1 cellular context compared by ENCODE assay signal in the genomic region with DNA sequence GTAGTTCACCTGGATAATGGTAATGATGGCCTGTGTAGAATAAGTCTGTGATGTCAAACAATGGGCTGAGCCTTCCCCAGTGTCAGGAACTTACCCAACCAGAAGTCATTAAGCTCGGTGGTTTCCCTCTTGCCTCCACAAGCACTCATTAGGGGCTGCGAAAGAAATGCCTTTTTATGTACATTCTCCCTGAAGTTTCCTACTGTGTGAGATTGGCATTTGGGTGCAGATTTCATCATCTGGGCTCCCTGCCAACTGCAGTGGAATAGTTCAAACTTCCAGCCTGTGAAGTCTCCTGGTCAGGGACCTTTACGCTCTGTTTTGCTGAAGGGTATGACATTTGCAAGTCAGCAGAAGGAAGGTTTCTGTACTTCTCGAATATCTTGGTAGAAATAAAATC.
A peak's percentile ranks its signal among the peaks of the same experiment; 100 is the strongest.
TF ChIP-seq lines count a peak whose summit lies in the region.

No MANE protein-coding gene starts in this region.

TF ChIP-seq in HepG2, 621 proteins besides CTCF, POLR2A, EP300 and RAD21 (continued from another document and continues in another):
- TF ChIP-seq, protein P1, sequence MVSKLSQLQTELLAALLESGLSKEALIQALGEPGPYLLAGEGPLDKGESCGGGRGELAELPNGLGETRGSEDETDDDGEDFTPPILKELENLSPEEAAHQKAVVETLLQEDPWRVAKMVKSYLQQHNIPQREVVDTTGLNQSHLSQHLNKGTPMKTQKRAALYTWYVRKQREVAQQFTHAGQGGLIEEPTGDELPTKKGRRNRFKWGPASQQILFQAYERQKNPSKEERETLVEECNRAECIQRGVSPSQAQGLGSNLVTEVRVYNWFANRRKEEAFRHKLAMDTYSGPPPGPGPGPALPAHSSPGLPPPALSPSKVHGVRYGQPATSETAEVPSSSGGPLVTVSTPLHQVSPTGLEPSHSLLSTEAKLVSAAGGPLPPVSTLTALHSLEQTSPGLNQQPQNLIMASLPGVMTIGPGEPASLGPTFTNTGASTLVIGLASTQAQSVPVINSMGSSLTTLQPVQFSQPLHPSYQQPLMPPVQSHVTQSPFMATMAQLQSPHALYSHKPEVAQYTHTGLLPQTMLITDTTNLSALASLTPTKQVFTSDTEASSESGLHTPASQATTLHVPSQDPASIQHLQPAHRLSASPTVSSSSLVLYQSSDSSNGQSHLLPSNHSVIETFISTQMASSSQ (IDR thresholded peaks at IDR 0.05; ENCODE audit: low read depth), result no peak
- TF ChIP-seq, protein P1 (CRISPR knock-in tag; IDR thresholded peaks at IDR 0.05; ENCODE audit: borderline replicate concordance), result no peak
- TF ChIP-seq ZSCAN9 (CRISPR knock-in tag; IDR thresholded peaks at IDR 0.05; ENCODE audit: borderline replicate concordance) (no peak), RFX1 (IDR thresholded peaks at IDR 0.05) (no peak), SALL2 (CRISPR knock-in tag; IDR thresholded peaks at IDR 0.05) (no peak), TOPORS (CRISPR knock-in tag; IDR thresholded peaks at IDR 0.05) (no peak), KDM6A (CRISPR knock-in tag; IDR thresholded peaks at IDR 0.05; ENCODE audit: low read depth) (no peak), MAFK (conservative IDR thresholded peaks at IDR 0.05 in 1 of 2, IDR thresholded peaks at IDR 0.05 in 1 of 2; ENCODE audit: low read length in 2 of 2) (0 out of 4 replicates have a peak, but pooled peaks have one; percentile 46 to 51), MAFF (IDR thresholded peaks at IDR 0.05; ENCODE audit: low read depth, low read length) (peak; percentile 45; the same call in 1 of the 2 replicates), YY1 (IDR thresholded peaks at IDR 0.05; ENCODE audit: insufficient read depth, insufficient replicate concordance, low read depth, low read length) (no peak), ZNF274 (CRISPR knock-in tag; IDR thresholded peaks at IDR 0.05) (no peak), ZNF441 (CRISPR knock-in tag; IDR thresholded peaks at IDR 0.05; ENCODE audit: borderline replicate concordance) (no peak), ZNF24 (IDR thresholded peaks at IDR 0.05) (no peak), ZNF678 (CRISPR knock-in tag; IDR thresholded peaks at IDR 0.05) (no peak), CEBPB (IDR thresholded peaks at IDR 0.05; ENCODE audit: borderline replicate concordance, low read depth, low read length) (peak; percentile 65; the same call in 1 of the 2 replicates), PHF5A (CRISPR knock-in tag; IDR thresholded peaks at IDR 0.05; ENCODE audit: low read depth, unreplicated experiment) (no peak), ZNF205 (CRISPR knock-in tag; IDR thresholded peaks at IDR 0.05) (no peak), ARNT2 (CRISPR knock-in tag; IDR thresholded peaks at IDR 0.05; ENCODE audit: low read depth) (no peak)
- TF ChIP-seq, protein P2, sequence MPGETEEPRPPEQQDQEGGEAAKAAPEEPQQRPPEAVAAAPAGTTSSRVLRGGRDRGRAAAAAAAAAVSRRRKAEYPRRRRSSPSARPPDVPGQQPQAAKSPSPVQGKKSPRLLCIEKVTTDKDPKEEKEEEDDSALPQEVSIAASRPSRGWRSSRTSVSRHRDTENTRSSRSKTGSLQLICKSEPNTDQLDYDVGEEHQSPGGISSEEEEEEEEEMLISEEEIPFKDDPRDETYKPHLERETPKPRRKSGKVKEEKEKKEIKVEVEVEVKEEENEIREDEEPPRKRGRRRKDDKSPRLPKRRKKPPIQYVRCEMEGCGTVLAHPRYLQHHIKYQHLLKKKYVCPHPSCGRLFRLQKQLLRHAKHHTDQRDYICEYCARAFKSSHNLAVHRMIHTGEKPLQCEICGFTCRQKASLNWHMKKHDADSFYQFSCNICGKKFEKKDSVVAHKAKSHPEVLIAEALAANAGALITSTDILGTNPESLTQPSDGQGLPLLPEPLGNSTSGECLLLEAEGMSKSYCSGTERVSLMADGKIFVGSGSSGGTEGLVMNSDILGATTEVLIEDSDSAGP (CRISPR knock-in tag; IDR thresholded peaks at IDR 0.05; ENCODE audit: borderline replicate concordance), result no peak
- TF ChIP-seq, protein P3, sequence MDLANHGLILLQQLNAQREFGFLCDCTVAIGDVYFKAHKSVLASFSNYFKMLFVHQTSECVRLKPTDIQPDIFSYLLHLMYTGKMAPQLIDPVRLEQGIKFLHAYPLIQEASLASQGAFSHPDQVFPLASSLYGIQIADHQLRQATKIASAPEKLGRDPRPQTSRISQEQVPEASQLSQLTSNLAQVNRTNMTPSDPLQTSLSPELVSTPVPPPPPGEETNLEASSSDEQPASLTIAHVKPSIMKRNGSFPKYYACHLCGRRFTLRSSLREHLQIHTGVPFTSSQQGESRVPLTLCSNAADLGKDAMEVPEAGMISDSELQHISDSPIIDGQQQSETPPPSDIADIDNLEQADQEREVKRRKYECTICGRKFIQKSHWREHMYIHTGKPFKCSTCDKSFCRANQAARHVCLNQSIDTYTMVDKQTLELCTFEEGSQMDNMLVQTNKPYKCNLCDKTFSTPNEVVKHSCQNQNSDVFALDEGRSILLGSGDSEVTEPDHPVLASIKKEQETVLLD (CRISPR knock-in tag; IDR thresholded peaks at IDR 0.05; ENCODE audit: low read depth), result no peak
- TF ChIP-seq, protein P4, sequence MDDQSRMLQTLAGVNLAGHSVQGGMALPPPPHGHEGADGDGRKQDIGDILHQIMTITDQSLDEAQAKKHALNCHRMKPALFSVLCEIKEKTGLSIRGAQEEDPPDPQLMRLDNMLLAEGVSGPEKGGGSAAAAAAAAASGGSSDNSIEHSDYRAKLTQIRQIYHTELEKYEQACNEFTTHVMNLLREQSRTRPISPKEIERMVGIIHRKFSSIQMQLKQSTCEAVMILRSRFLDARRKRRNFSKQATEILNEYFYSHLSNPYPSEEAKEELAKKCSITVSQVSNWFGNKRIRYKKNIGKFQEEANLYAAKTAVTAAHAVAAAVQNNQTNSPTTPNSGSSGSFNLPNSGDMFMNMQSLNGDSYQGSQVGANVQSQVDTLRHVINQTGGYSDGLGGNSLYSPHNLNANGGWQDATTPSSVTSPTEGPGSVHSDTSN (CRISPR knock-in tag; IDR thresholded peaks at IDR 0.05; ENCODE audit: borderline replicate concordance), result no peak
- TF ChIP-seq, protein P5, sequence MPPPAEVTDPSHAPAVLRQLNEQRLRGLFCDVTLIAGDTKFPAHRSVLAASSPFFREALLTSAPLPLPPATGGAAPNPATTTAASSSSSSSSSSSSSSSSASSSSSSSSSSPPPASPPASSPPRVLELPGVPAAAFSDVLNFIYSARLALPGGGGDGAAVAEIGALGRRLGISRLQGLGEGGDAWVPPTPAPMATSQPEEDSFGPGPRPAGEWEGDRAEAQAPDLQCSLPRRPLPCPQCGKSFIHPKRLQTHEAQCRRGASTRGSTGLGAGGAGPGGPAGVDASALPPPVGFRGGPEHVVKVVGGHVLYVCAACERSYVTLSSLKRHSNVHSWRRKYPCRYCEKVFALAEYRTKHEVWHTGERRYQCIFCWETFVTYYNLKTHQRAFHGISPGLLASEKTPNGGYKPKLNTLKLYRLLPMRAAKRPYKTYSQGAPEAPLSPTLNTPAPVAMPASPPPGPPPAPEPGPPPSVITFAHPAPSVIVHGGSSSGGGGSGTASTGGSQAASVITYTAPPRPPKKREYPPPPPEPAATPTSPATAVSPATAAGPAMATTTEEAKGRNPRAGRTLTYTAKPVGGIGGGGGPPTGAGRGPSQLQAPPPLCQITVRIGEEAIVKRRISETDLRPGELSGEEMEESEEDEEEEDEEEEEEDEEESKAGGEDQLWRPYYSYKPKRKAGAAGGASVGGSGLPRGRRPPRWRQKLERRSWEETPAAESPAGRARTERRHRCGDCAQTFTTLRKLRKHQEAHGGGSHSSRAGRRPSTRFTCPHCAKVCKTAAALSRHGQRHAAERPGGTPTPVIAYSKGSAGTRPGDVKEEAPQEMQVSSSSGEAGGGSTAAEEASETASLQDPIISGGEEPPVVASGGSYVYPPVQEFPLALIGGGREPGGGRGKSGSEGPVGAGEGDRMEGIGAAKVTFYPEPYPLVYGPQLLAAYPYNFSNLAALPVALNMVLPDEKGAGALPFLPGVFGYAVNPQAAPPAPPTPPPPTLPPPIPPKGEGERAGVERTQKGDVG (CRISPR knock-in tag; IDR thresholded peaks at IDR 0.05; ENCODE audit: borderline replicate concordance), result no peak
- TF ChIP-seq, protein P6, sequence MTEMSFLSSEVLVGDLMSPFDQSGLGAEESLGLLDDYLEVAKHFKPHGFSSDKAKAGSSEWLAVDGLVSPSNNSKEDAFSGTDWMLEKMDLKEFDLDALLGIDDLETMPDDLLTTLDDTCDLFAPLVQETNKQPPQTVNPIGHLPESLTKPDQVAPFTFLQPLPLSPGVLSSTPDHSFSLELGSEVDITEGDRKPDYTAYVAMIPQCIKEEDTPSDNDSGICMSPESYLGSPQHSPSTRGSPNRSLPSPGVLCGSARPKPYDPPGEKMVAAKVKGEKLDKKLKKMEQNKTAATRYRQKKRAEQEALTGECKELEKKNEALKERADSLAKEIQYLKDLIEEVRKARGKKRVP (CRISPR knock-in tag; IDR thresholded peaks at IDR 0.05), result peak in 1 of 2 experiments; percentile 88; a peak in 2 of 4 replicates
- TF ChIP-seq, protein P7, sequence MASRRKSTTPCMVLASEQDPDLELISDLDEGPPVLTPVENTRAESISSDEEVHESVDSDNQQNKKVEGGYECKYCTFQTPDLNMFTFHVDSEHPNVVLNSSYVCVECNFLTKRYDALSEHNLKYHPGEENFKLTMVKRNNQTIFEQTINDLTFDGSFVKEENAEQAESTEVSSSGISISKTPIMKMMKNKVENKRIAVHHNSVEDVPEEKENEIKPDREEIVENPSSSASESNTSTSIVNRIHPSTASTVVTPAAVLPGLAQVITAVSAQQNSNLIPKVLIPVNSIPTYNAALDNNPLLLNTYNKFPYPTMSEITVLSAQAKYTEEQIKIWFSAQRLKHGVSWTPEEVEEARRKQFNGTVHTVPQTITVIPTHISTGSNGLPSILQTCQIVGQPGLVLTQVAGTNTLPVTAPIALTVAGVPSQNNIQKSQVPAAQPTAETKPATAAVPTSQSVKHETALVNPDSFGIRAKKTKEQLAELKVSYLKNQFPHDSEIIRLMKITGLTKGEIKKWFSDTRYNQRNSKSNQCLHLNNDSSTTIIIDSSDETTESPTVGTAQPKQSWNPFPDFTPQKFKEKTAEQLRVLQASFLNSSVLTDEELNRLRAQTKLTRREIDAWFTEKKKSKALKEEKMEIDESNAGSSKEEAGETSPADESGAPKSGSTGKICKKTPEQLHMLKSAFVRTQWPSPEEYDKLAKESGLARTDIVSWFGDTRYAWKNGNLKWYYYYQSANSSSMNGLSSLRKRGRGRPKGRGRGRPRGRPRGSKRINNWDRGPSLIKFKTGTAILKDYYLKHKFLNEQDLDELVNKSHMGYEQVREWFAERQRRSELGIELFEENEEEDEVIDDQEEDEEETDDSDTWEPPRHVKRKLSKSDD (CRISPR knock-in tag; IDR thresholded peaks at IDR 0.05; ENCODE audit: low read depth), result no peak
- TF ChIP-seq, protein P8, sequence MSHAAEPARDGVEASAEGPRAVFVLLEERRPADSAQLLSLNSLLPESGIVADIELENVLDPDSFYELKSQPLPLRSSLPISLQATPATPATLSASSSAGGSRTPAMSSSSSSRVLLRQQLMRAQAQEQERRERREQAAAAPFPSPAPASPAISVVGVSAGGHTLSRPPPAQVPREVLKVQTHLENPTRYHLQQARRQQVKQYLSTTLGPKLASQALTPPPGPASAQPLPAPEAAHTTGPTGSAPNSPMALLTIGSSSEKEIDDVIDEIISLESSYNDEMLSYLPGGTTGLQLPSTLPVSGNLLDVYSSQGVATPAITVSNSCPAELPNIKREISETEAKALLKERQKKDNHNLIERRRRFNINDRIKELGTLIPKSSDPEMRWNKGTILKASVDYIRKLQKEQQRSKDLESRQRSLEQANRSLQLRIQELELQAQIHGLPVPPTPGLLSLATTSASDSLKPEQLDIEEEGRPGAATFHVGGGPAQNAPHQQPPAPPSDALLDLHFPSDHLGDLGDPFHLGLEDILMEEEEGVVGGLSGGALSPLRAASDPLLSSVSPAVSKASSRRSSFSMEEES (CRISPR knock-in tag; IDR thresholded peaks at IDR 0.05), result no peak
- TF ChIP-seq, protein P9, sequence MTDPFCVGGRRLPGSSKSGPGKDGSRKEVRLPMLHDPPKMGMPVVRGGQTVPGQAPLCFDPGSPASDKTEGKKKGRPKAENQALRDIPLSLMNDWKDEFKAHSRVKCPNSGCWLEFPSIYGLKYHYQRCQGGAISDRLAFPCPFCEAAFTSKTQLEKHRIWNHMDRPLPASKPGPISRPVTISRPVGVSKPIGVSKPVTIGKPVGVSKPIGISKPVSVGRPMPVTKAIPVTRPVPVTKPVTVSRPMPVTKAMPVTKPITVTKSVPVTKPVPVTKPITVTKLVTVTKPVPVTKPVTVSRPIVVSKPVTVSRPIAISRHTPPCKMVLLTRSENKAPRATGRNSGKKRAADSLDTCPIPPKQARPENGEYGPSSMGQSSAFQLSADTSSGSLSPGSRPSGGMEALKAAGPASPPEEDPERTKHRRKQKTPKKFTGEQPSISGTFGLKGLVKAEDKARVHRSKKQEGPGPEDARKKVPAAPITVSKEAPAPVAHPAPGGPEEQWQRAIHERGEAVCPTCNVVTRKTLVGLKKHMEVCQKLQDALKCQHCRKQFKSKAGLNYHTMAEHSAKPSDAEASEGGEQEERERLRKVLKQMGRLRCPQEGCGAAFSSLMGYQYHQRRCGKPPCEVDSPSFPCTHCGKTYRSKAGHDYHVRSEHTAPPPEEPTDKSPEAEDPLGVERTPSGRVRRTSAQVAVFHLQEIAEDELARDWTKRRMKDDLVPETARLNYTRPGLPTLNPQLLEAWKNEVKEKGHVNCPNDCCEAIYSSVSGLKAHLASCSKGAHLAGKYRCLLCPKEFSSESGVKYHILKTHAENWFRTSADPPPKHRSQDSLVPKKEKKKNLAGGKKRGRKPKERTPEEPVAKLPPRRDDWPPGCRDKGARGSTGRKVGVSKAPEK (CRISPR knock-in tag; IDR thresholded peaks at IDR 0.05; ENCODE audit: borderline replicate concordance), result no peak
- TF ChIP-seq, protein P10, sequence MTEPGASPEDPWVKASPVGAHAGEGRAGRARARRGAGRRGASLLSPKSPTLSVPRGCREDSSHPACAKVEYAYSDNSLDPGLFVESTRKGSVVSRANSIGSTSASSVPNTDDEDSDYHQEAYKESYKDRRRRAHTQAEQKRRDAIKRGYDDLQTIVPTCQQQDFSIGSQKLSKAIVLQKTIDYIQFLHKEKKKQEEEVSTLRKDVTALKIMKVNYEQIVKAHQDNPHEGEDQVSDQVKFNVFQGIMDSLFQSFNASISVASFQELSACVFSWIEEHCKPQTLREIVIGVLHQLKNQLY (CRISPR knock-in tag; IDR thresholded peaks at IDR 0.05), result no peak
- TF ChIP-seq, protein P11, sequence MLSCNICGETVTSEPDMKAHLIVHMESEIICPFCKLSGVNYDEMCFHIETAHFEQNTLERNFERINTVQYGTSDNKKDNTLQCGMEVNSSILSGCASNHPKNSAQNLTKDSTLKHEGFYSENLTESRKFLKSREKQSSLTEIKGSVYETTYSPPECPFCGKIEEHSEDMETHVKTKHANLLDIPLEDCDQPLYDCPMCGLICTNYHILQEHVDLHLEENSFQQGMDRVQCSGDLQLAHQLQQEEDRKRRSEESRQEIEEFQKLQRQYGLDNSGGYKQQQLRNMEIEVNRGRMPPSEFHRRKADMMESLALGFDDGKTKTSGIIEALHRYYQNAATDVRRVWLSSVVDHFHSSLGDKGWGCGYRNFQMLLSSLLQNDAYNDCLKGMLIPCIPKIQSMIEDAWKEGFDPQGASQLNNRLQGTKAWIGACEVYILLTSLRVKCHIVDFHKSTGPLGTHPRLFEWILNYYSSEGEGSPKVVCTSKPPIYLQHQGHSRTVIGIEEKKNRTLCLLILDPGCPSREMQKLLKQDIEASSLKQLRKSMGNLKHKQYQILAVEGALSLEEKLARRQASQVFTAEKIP (CRISPR knock-in tag; IDR thresholded peaks at IDR 0.05; ENCODE audit: borderline replicate concordance), result no peak
